1 cellular context compared by ENCODE assay signal in the genomic region with DNA sequence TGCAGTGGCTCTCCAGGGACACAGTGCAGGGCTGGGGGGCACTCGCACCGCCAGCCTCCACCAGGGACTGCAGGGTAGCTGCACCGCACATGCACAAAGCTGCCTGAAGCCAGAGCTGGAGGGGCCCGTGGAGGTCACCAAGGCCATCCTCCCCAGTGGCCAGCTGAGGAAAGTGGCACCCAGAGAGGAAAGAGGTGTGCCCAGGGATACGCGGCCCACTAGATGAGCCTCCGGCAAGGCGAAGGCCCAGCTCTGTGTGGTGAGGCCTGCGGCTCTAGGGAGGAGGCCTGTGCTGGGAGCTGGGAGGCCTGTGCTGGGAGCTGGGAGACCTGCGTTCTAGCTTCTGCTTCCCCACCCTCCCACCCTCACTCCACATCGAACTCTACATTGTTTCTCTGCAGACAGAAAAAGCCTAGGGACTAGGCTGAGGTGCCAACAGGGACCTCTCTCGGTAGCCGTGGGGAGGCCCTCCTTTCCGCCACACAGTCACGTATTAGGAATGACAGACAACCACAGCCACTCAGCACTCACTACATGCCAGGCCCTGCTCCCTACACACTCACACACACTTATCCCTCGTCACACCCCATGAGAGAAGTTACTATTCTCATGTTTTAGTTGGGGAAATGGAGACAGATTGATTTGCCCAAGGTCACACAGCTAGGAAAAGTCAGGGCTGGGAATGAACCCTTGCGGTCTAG.
TF ChIP-seq lines count a peak whose summit lies in the region.

No MANE protein-coding gene starts in this region.

TF ChIP-seq in IMR-90, 13 proteins besides CTCF, POLR2A, EP300 and RAD21:
- no peak for TF ChIP-seq BHLHE40 (IDR thresholded peaks at IDR 0.05; ENCODE audit: low read depth, low read length)
- TF ChIP-seq SMC3 (IDR thresholded peaks at IDR 0.05; ENCODE audit: low read depth, low read length), result no peak
- TF ChIP-seq CEBPB (IDR thresholded peaks at IDR 0.05; ENCODE audit: low read depth, low read length), result no peak
- no peak for TF ChIP-seq ELK1 (IDR thresholded peaks at IDR 0.05; ENCODE audit: borderline replicate concordance, low read depth, low read length)
- TF ChIP-seq NFE2L2 (IDR thresholded peaks at IDR 0.05; ENCODE audit: low read depth, low read length), result no peak
- no peak for TF ChIP-seq CHD1 (IDR thresholded peaks at IDR 0.05; ENCODE audit: low read depth, low read length)
- no peak for TF ChIP-seq USF2 (IDR thresholded peaks at IDR 0.05; ENCODE audit: low read depth, low read length)
- TF ChIP-seq MAFK (IDR thresholded peaks at IDR 0.05; ENCODE audit: low read depth, low read length), result no peak
- TF ChIP-seq RCOR1 (IDR thresholded peaks at IDR 0.05; ENCODE audit: insufficient replicate concordance, low read length), result no peak
- TF ChIP-seq RFX5 (IDR thresholded peaks at IDR 0.05; ENCODE audit: low read depth, low read length), result no peak
- no peak for TF ChIP-seq MAZ (IDR thresholded peaks at IDR 0.05; ENCODE audit: borderline replicate concordance, low read depth, low read length)
- TF ChIP-seq FOS (IDR thresholded peaks at IDR 0.05; ENCODE audit: low read depth, low read length), result no peak
- TF ChIP-seq MXI1 (IDR thresholded peaks at IDR 0.05; ENCODE audit: borderline replicate concordance, low read depth, low read length), result no peak
